10 cellular contexts compared by ENCODE assay signal in the genomic region with DNA sequence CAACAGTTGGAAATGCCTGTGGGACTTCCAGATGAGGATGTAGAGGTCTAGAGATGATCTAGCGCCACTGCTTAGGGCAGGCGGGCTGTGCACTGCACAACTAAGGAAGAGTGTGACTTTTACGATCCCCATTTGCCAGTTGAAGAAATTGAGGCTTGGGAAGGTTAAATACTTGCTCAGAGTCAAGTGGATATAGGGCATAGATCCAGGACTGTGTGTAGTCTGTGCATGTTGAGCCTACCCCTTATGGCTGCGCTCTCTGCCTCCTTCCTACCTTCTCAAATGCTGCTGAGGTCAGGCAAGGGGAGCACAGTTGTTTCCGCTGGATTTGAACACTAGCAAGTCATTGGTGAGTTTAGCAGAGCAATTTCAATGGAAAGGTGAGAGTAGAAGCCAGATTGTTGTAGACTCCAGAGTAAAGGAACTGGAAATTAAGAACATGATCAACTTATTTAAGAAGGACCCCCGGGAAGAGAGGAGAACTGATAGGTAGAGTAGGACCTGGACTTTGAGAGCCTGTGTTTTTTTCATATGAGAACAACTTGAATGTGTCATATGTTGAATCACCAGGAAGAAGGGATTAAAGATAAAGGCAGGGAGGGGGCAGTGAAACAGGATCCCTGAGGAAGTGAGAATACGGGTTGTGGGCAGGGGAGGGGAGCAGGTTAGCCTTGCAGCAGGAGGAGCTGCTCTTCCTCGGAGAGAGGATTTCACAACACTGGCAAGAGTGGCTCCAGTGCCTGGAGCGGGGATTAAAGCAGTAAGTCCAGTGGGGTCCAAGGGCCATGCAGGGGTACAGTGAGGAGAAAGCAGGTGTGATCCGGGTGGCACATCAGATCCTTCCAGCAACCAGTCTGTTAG. TPM values are rescaled to one million over a fixed set of nuclear protein-coding genes. Genes with fewer than 3 reads are reported as not detected.
DNase-seq lines count a peak whose midpoint lies in the region; ATAC-seq, FAIRE-seq and TF ChIP-seq lines count a peak whose summit lies in the region.
"Had no signal": no experiment of that assay in that cellular context is flagged by ENCODE, and none has a peak within 500 bp of the region (broad histone marks: within the 10 kb centered on the region; RNA-seq: fewer than 3 reads in every experiment).

No MANE protein-coding gene starts in this region.

- no peak for DNase-seq in heart left ventricle
- no peak for DNase-seq in cardiac septum (ENCODE audit: low spot score)
- DNase-seq in SJCRH30: peak; percentile 83 to 90
- DNase-seq in esophagus squamous epithelium (lab: John Stamatoyannopoulos, UW): no peak
- peak; percentile 74 for DNase-seq in small intestine
- no peak for DNase-seq in NCI-H1105 treated with DMSO at 0.1 percent for 48 hours (lab: John Stamatoyannopoulos, UW)
- no peak for DNase-seq in cerebellar nuclear complex (lab: John Stamatoyannopoulos, UW)
- DNase-seq in activated gamma-delta T cell (lab: John Stamatoyannopoulos, UW): no peak

- H3K9me3 ChIP-seq in heart left ventricle (no peaks in the 10 kb centered on the region), SJCRH30 (replicated peaks) (no peaks in the 10 kb centered on the region), esophagus squamous epithelium (no peaks in the 10 kb centered on the region), small intestine (ENCODE audit: control insufficient read depth, low read depth) (no peaks in the 10 kb centered on the region)

- TF ChIP-seq CTCF in heart left ventricle (IDR thresholded peaks at IDR 0.05) (no peak), esophagus squamous epithelium (IDR thresholded peaks at IDR 0.05) (no peak)

- H3K4me1 ChIP-seq in heart left ventricle (peaks cover 0 to 73% (median 46%) of the 10 kb centered on the region in 12 donors), SJCRH30 (peaks cover 29% of the 10 kb centered on the region), esophagus squamous epithelium (peaks cover 39 to 85% (median 43%) of the 10 kb centered on the region in 3 donors), small intestine (ENCODE audit: control insufficient read depth in 2 of 2, insufficient read depth in 1 of 2, low read depth in 1 of 2, low read length in 1 of 2) (peaks cover 5 to 13% of the 10 kb centered on the region in 2 donors)

- 65 to 77% (median 69%) methylated on average over 10 of the region's 10 CpGs for WGBS in heart left ventricle, 4 donors
- 34 to 36% methylated on average over 7 to 10 of the region's 10 CpGs for WGBS in esophagus squamous epithelium, 2 donors
- 52 to 66% (median 64%) methylated on average over 10 of the region's 10 CpGs for WGBS in small intestine, 3 donors

- TF ChIP-seq POLR2A in heart left ventricle (IDR thresholded peaks at IDR 0.05) (no peak), esophagus squamous epithelium (IDR thresholded peaks at IDR 0.05) (no peak)

- H3K36me3 ChIP-seq in heart left ventricle: peaks cover 3 to 35% (median 30%) of the 10 kb centered on the region in 9 donors
- H3K36me3 ChIP-seq in SJCRH30: peaks cover 30% of the 10 kb centered on the region
- H3K36me3 ChIP-seq in esophagus squamous epithelium: peaks cover 10 to 39% (median 13%) of the 10 kb centered on the region in 3 donors
- H3K36me3 ChIP-seq in small intestine (ENCODE audit: control insufficient read depth in 2 of 2, insufficient read depth in 2 of 2, low read length in 2 of 2): no peaks in the 10 kb centered on the region

- ATAC-seq in heart left ventricle: no peak

- H3K4me3 ChIP-seq in heart left ventricle (peak overlapping the region in 8 of 12 donors; percentile 8 to 97 (median 75)), SJCRH30 (peak overlapping the region; percentile 10), esophagus squamous epithelium (peak overlapping the region; percentile 4 to 96 (median 25)), small intestine (ENCODE audit: low read depth in 1 of 2, low read length in 2 of 2) (no peak overlapping the region)

- H3K27me3 ChIP-seq in heart left ventricle (no peaks in the 10 kb centered on the region), SJCRH30 (no peaks in the 10 kb centered on the region), esophagus squamous epithelium (no peaks in the 10 kb centered on the region), small intestine (ENCODE audit: control insufficient read depth in 2 of 2, insufficient read depth in 2 of 2, low read length in 2 of 2) (no peaks in the 10 kb centered on the region)

- FAIRE-seq in small intestine (lab: Jason Lieb, UNC): no peak
- FAIRE-seq: endometrium, GM18507 had no signal

- intact Hi-C loops in heart left ventricle (cut with DNase I): loop anchor here in 3 of 10 donors (5.0 kb wide), 2 partner anchors 32 to 132 kb away; partner anchors contain the start of gene TP53BP2 (in 1 of the 3)
- intact Hi-C loops in cardiac septum (cut with DNase I): no loop called here
- intact Hi-C loops in esophagus squamous epithelium (cut with DNase I): loop anchor here (5.0 kb wide), 1 partner anchor 32 kb away; no protein-coding TSS in a partner anchor

- H3K27ac ChIP-seq in heart left ventricle: peak overlapping the region in 5 of 12 donors; percentile 7 to 98 (median 25)
- H3K27ac ChIP-seq in SJCRH30: peak overlapping the region; percentile 38
- H3K27ac ChIP-seq in esophagus squamous epithelium: peak overlapping the region; percentile 76 to 99 (median 98)
- peak overlapping the region; percentile 39 to 50 for H3K27ac ChIP-seq in small intestine (ENCODE audit: low read depth in 1 of 2, low read length in 1 of 2)

RNA-seq across cellular contexts. Expression of gene CAPN2, which starts 2.7 kb away (rescaled TPM):
- total RNA-seq in heart left ventricle (100 to 1,000 TPM in 2 of 9 donors, 10 to 100 TPM in 7; 60.2 to 115 (median 82.7) TPM), cardiac septum (80.0 TPM), esophagus squamous epithelium (100 to 1,000 TPM; 145 to 234 (median 177) TPM)
- polyA plus RNA-seq in heart left ventricle (10 to 100 TPM; 54.4 to 75.7 TPM), small intestine (100 to 1,000 TPM in 1 of 3 donors, 10 to 100 TPM in 2; 47.0 to 115 (median 68.8) TPM)
- total RNA-seq in SJCRH30 (2014; rRNA removed; shearing (Covaris generic)): 163 and 172 TPM in 2 replicates

RNA-seq across cellular contexts. Expression of gene CAPN8, which starts 49.6 kb away (rescaled TPM):
- not detected for total RNA-seq in heart left ventricle
- not detected for polyA plus RNA-seq in heart left ventricle
- total RNA-seq in cardiac septum: not detected
- not detected in 2 replicates for total RNA-seq in SJCRH30 (2014; rRNA removed; shearing (Covaris generic))
- total RNA-seq in esophagus squamous epithelium: 1 to 10 TPM in 1 of 4 donors, under 1 TPM in 2, not detected in 1; 0.26 to 1.1 (median 0.57) TPM
- 10 to 100 TPM in 1 of 3 donors, 1 to 10 TPM in 2; 5.1 to 13.6 (median 10.0) TPM for polyA plus RNA-seq in small intestine

Comparison
In these comparisons a context has a peak if more than half of its experiments do, and no peak if none do; other contexts are left out.
1. DNase-seq: peak in SJCRH30 (2 of 2) and small intestine (single experiment); none in heart left ventricle (0 of 5), cardiac septum (single experiment), esophagus squamous epithelium (single experiment), NCI-H1105 treated with DMSO at 0.1 percent for 48 hours (single experiment), cerebellar nuclear complex (0 of 2) and activated gamma-delta T cell (single experiment).
2. H3K4me3 ChIP-seq: peak in heart left ventricle (8 of 12), SJCRH30 (single experiment) and esophagus squamous epithelium (4 of 4); none in small intestine (0 of 2).